Comparison of ENCODE assay signal across 8 cellular contexts in genomic region chr10:30687698-30688213, GRCh38. TPM values are rescaled to one million over a fixed set of nuclear protein-coding genes. Genes with fewer than 3 reads are reported as not detected.
DNase-seq lines count a peak whose midpoint lies in the region; ATAC-seq, FAIRE-seq and TF ChIP-seq lines count a peak whose summit lies in the region.

No MANE protein-coding gene starts in this region.

- intact Hi-C loops in activated T-helper 2 cell treated with anti-CD3 and anti-CD28 coated beads, Interferon-gamma antibody, Interleukin-2, Interleukin-4, amounts not matched to agents 10 μg/mL and 5 μg/mL and 100 μg/mL, durations not matched to agents 14 hours and 24 hours and 36 hours (cut with micrococcal nuclease) = loop anchor here (1.0 to 10.0 kb wide), 4 partner anchors 14 to 627 kb away; partner anchors contain the start of genes MAP3K8 and ZEB1

- H3K4me3 Mint-ChIP-seq in activated T-helper 2 cell treated with anti-CD3 and anti-CD28 coated beads, Interferon-gamma antibody, Interleukin-2, Interleukin-4, amounts not matched to agents 10 μg/mL and 5 μg/mL and 100 μg/mL, durations not matched to agents 14 hours and 24 hours and 36 hours (ENCODE audit: low read depth) = no peak overlapping the region

- DNase-seq in KG1 (lab: John Stamatoyannopoulos, UW) = peak; percentile 11
- DNase-seq in RWPE1 (ENCODE audit: low spot score) = peak; percentile 59
- peak; percentile 62 for DNase-seq in activated T-helper 2 cell treated with anti-CD3 and anti-CD28 coated beads, Interferon-gamma antibody, Interleukin-2, Interleukin-4, amounts not matched to agents 10 μg/mL and 5 μg/mL and 100 μg/mL, durations not matched to agents 14 hours and 24 hours and 36 hours (ENCODE audit: low spot score)
- peak; percentile 70 for DNase-seq in fibroblast of the conjunctiva (ENCODE audit: low read depth)
- DNase-seq in nucleus accumbens (lab: John Stamatoyannopoulos, UW) = peak in 47 of 56 donors; percentile 5 to 80 (median 41)
- peak; percentile 86 for DNase-seq in superior temporal gyrus (ENCODE audit: extremely low spot score)

- peaks cover 5% of the 10 kb centered on the region for H3K9me3 Mint-ChIP-seq in activated T-helper 2 cell treated with anti-CD3 and anti-CD28 coated beads, Interferon-gamma antibody, Interleukin-2, Interleukin-4, amounts not matched to agents 10 μg/mL and 5 μg/mL and 100 μg/mL, durations not matched to agents 14 hours and 24 hours and 36 hours

- POLR2A ChIA-PET in RWPE1 (lab: Yijun Ruan, JAX; ENCODE audit: low non-redundant PET) = interaction anchor here (0.5 kb wide), 1 partner anchor 29 kb away, joined by 4 read pairs; no protein-coding TSS in a partner anchor

- no peaks in the 10 kb centered on the region for H3K27me3 Mint-ChIP-seq in activated T-helper 2 cell treated with anti-CD3 and anti-CD28 coated beads, Interferon-gamma antibody, Interleukin-2, Interleukin-4, amounts not matched to agents 10 μg/mL and 5 μg/mL and 100 μg/mL, durations not matched to agents 14 hours and 24 hours and 36 hours (ENCODE audit: low read depth)

- TF ChIP-seq CTCF in RWPE1 (conservative IDR thresholded peaks at IDR 0.05; ENCODE audit: low read depth) = peak; percentile 78

- H3K27ac ChIP-seq in RWPE1 = no peak overlapping the region

- H3K27ac Mint-ChIP-seq in activated T-helper 2 cell treated with anti-CD3 and anti-CD28 coated beads, Interferon-gamma antibody, Interleukin-2, Interleukin-4, amounts not matched to agents 10 μg/mL and 5 μg/mL and 100 μg/mL, durations not matched to agents 14 hours and 24 hours and 36 hours = peak overlapping the region; percentile 92

- peak; percentile 50 for ATAC-seq in GM18520 (IDR thresholded peaks at IDR 0.05; ENCODE audit: unreplicated experiment)

- CTCF ChIA-PET in RWPE1 (lab: Yijun Ruan, JAX) = interaction anchor here (0.6 to 1.1 kb wide), 7 partner anchors 9 to 1098 kb away, joined by 3 to 4 read pairs (median 3); no protein-coding TSS in a partner anchor

- peaks cover 75% of the 10 kb centered on the region for H3K4me1 Mint-ChIP-seq in activated T-helper 2 cell treated with anti-CD3 and anti-CD28 coated beads, Interferon-gamma antibody, Interleukin-2, Interleukin-4, amounts not matched to agents 10 μg/mL and 5 μg/mL and 100 μg/mL, durations not matched to agents 14 hours and 24 hours and 36 hours (ENCODE audit: low read depth)

- peaks cover 23% of the 10 kb centered on the region for H3K36me3 Mint-ChIP-seq in activated T-helper 2 cell treated with anti-CD3 and anti-CD28 coated beads, Interferon-gamma antibody, Interleukin-2, Interleukin-4, amounts not matched to agents 10 μg/mL and 5 μg/mL and 100 μg/mL, durations not matched to agents 14 hours and 24 hours and 36 hours (ENCODE audit: low read depth)

- FAIRE-seq in A204.1 (lab: Jason Lieb, UNC) = peak; percentile 65

RNA-seq across cellular contexts. Expression of gene LYZL2, which starts 58.2 kb away (rescaled TPM):
- not detected in 2 replicates for total RNA-seq in activated T-helper 2 cell treated with anti-CD3 and anti-CD28 coated beads, Interferon-gamma antibody, Interleukin-2, Interleukin-4, amounts not matched to agents 10 μg/mL and 5 μg/mL and 100 μg/mL, durations not matched to agents 14 hours and 24 hours and 36 hours

Comparison
In these comparisons a context has a peak if more than half of its experiments do, and no peak if none do; other contexts are left out.
1. DNase-seq: peak in every context shown above with its lines; median percentile 86 in superior temporal gyrus; 70 in fibroblast of the conjunctiva; 62 in activated T-helper 2 cell treated with anti-CD3 and anti-CD28 coated beads, Interferon-gamma antibody, Interleukin-2, Interleukin-4, amounts not matched to agents 10 μg/mL and 5 μg/mL and 100 μg/mL, durations not matched to agents 14 hours and 24 hours and 36 hours; 59 in RWPE1; 41 in nucleus accumbens; 11 in KG1.